In the genomic region with DNA sequence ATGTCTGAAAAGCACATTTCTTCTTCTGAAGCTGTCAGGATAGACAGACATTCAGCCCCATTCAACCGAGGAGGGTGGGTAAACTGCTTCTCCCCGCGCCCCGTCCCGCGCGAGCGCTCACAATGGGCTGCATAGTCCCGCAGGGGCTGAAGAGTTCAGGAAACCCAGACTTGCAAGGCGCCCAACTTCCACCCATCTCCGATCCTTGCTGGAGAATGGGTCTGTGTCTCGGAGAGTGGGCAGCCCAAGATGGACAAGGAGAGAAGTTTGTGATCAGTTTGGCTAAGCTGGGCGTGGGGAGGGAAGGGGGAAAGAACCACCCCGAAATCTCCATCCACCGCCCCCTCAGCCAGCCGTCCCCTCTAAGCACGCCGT, we compare ENCODE assay signal across 8 cellular contexts. TPM values are rescaled to one million over a fixed set of nuclear protein-coding genes. Genes with fewer than 3 reads are reported as not detected.
DNase-seq lines count a peak whose midpoint lies in the region; ATAC-seq lines count a peak whose summit lies in the region.

No MANE protein-coding gene starts in this region.

- no peaks in the 10 kb centered on the region for H3K4me1 ChIP-seq in NT2/D1 (ENCODE audit: insufficient read depth, insufficient read length)

- peaks cover 3% of the 10 kb centered on the region for H3K9me3 Mint-ChIP-seq in central memory CD8-positive, alpha-beta T cell
- no peaks in the 10 kb centered on the region for H3K9me3 Mint-ChIP-seq in stimulated activated naive CD8-positive, alpha-beta T cell treated with anti-CD3 and anti-CD28 coated beads, Interleukin-15, amount 100 ng/mL, for 72 hours

- peak overlapping the region; percentile 80 for H3K9ac ChIP-seq in NT2/D1 (ENCODE audit: insufficient read length, low read depth)

- no peaks in the 10 kb centered on the region for H3K27me3 ChIP-seq in NT2/D1 (ENCODE audit: insufficient read depth, insufficient read length)

- H3K27me3 Mint-ChIP-seq in central memory CD8-positive, alpha-beta T cell: peaks cover 37% of the 10 kb centered on the region
- H3K27me3 Mint-ChIP-seq in stimulated activated naive CD8-positive, alpha-beta T cell treated with anti-CD3 and anti-CD28 coated beads, Interleukin-15, amount 100 ng/mL, for 72 hours: peaks cover 51% of the 10 kb centered on the region

- peak overlapping the region; percentile 94 for H3K4me3 Mint-ChIP-seq in central memory CD8-positive, alpha-beta T cell
- H3K4me3 Mint-ChIP-seq in stimulated activated naive CD8-positive, alpha-beta T cell treated with anti-CD3 and anti-CD28 coated beads, Interleukin-15, amount 100 ng/mL, for 72 hours: peak overlapping the region; percentile 89 to 98

- peaks cover 6% of the 10 kb centered on the region for H3K36me3 Mint-ChIP-seq in central memory CD8-positive, alpha-beta T cell (ENCODE audit: insufficient read depth)

- no peaks in the 10 kb centered on the region for H3K36me3 ChIP-seq in NT2/D1 (ENCODE audit: insufficient read depth, insufficient read length, low read length)

- no peak for DNase-seq in Right ventricle myocardium inferior (ENCODE audit: missing footprints)
- DNase-seq in cardiac septum (ENCODE audit: low spot score): no peak
- DNase-seq in NT2/D1 (ENCODE audit: low read depth, low spot score): peak; percentile 6
- no peak for DNase-seq in central memory CD8-positive, alpha-beta T cell (ENCODE audit: low spot score in 2 of 2)
- DNase-seq in left colon: peak in 1 of 2 donors; percentile 17
- peak in 1 of 2 donors; percentile 8 for DNase-seq in stimulated activated naive CD8-positive, alpha-beta T cell treated with anti-CD3 and anti-CD28 coated beads, Interleukin-15, amount 100 ng/mL, for 72 hours

- intact Hi-C loops in Right ventricle myocardium inferior (cut with DNase I): no loop called here
- intact Hi-C loops in cardiac septum (cut with DNase I): no loop called here
- intact Hi-C loops in left colon (cut with DNase I, micrococcal nuclease): no loop called here

- no peaks in the 10 kb centered on the region for H3K9me3 ChIP-seq in NT2/D1 (ENCODE audit: insufficient read depth, low read length)

- H3K27ac Mint-ChIP-seq in central memory CD8-positive, alpha-beta T cell (ENCODE audit: low read depth): no peak overlapping the region
- H3K27ac Mint-ChIP-seq in stimulated activated naive CD8-positive, alpha-beta T cell treated with anti-CD3 and anti-CD28 coated beads, Interleukin-15, amount 100 ng/mL, for 72 hours: no peak overlapping the region

- peak overlapping the region; percentile 74 for H3K4me3 ChIP-seq in NT2/D1 (ENCODE audit: insufficient read length, low read depth)

- ATAC-seq in Right ventricle myocardium inferior (peak; percentile 38), left colon (peak; percentile 29), GM18861 (IDR thresholded peaks at IDR 0.05; ENCODE audit: unreplicated experiment) (no peak), HG02763 (IDR thresholded peaks at IDR 0.05; ENCODE audit: unreplicated experiment) (no peak)
- peak; percentile 24 for ATAC-seq in central memory CD8-positive, alpha-beta T cell (replicated peaks; ENCODE audit: extremely low read depth, poor library complexity, severe bottlenecking)
- ATAC-seq in stimulated activated naive CD8-positive, alpha-beta T cell treated with anti-CD3 and anti-CD28 coated beads, Interleukin-15, amount 100 ng/mL, for 72 hours: peak; percentile 35

- peaks cover 10% of the 10 kb centered on the region for H3K4me1 Mint-ChIP-seq in central memory CD8-positive, alpha-beta T cell
- H3K4me1 Mint-ChIP-seq in stimulated activated naive CD8-positive, alpha-beta T cell treated with anti-CD3 and anti-CD28 coated beads, Interleukin-15, amount 100 ng/mL, for 72 hours: peaks cover 19% of the 10 kb centered on the region

RNA-seq across cellular contexts. Expression of gene AASS, which starts 0.7 kb away (rescaled TPM):
- total RNA-seq in Right ventricle myocardium inferior (19.2 TPM), cardiac septum (20.6 TPM), left colon (1 to 10 TPM; 1.8 to 5.1 TPM)

Comparison
In these comparisons a context has a peak if more than half of its experiments do, and no peak if none do; other contexts are left out.
1. ATAC-seq: peak in Right ventricle myocardium inferior (single experiment), central memory CD8-positive, alpha-beta T cell (single experiment), left colon (single experiment) and stimulated activated naive CD8-positive, alpha-beta T cell treated with anti-CD3 and anti-CD28 coated beads, Interleukin-15, amount 100 ng/mL, for 72 hours (single experiment); none in GM18861 (single experiment) and HG02763 (single experiment).